11 cellular contexts compared by ENCODE assay signal in the genomic region with DNA sequence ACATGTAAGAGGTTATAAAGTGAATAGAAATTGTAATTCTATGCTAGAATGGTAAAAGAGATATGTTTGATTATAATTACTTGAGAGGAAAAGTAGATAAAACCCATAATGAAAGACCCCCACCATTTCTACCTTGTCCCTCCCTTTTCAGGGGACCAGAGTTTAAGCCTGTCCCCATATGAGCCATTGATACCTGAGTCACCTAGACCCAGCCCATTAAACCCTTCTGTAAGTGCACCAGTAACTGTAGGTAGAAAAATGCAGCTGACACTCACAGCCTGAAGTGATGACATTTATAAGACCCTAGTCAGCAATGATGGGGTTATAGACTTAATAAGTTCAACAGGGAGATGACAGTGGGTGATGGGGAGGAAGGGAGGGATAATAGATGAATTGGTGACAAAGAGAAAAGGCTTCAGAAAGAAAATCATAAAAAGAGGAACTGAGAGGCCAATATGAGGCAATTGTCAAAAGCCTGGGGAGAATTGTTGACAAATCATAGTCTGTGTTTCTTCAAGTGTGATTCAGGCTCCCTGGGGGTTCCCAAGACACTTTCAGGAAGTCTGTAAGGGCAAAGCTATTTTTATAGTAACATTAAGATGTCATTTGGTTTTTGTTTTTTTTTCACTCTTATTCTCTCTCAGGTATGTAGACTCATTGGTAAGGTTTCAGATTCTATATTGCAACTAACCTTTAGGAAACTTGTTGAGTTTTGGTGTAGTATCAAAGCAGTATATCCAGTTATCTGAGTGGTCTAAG.
DNase-seq lines count a peak whose midpoint lies in the region; ATAC-seq and TF ChIP-seq lines count a peak whose summit lies in the region.
"Had no signal": no experiment of that assay in that cellular context is flagged by ENCODE, and none has a peak within 500 bp of the region (broad histone marks: within the 10 kb centered on the region; RNA-seq: fewer than 3 reads in every experiment).

No MANE protein-coding gene starts in this region.

- DNase-seq in GM12864 (ENCODE audit: low read depth) (peak; percentile 84), RPMI8226 (peak; percentile 60), COLO829 (ENCODE audit: low spot score) (no peak), lower lobe of right lung (no peak), NCI-H345 treated with DMSO at 0.1 percent for 48 hours (lab: John Stamatoyannopoulos, UW; ENCODE audit: unreplicated experiment) (no peak)
- no peak for DNase-seq in effector CD4-positive, alpha-beta T cell
- DNase-seq: activated naive CD4-positive, alpha-beta T cell treated with anti-CD3 and anti-CD28 coated beads for 36 hours; midbrain had no signal

- peak; percentile 99 for ATAC-seq in GM19468 (IDR thresholded peaks at IDR 0.05; ENCODE audit: extremely low read depth, unreplicated experiment)
- peak; percentile 99 for ATAC-seq in HG03097 (IDR thresholded peaks at IDR 0.05; ENCODE audit: low FRiP score, unreplicated experiment)
- no peak for ATAC-seq in lower lobe of right lung
- ATAC-seq: esophagus mucosa had no signal

- no peaks in the 10 kb centered on the region for H3K4me1 ChIP-seq in lower lobe of right lung

- H3K4me3 ChIP-seq in GM12864 (ENCODE audit: low read depth, low read length) (no peak overlapping the region), lower lobe of right lung (no peak overlapping the region)

- intact Hi-C loops in lower lobe of right lung (cut with DNase I) = no loop called here

- H3K36me3 ChIP-seq in lower lobe of right lung = no peaks in the 10 kb centered on the region

- TF ChIP-seq CTCF in GM12864 (IDR thresholded peaks at IDR 0.05; ENCODE audit: low read depth, low read length, missing control alignments) (no peak), lower lobe of right lung (IDR thresholded peaks at IDR 0.05) (no peak)

- no peaks in the 10 kb centered on the region for H3K9me3 ChIP-seq in lower lobe of right lung

- H3K27ac ChIP-seq in lower lobe of right lung = no peak overlapping the region

- no peaks in the 10 kb centered on the region for H3K27me3 ChIP-seq in lower lobe of right lung (ENCODE audit: low read depth)

Comparison
In these comparisons a context has a peak if more than half of its experiments do, and no peak if none do; other contexts are left out.
1. DNase-seq: peak in GM12864 (single experiment) and RPMI8226 (single experiment); none in COLO829 (single experiment), lower lobe of right lung (single experiment), effector CD4-positive, alpha-beta T cell (single experiment) and NCI-H345 treated with DMSO at 0.1 percent for 48 hours (single experiment).
2. ATAC-seq: peak in GM19468 (single experiment) and HG03097 (single experiment); none in lower lobe of right lung (0 of 2).